In the genomic region with DNA sequence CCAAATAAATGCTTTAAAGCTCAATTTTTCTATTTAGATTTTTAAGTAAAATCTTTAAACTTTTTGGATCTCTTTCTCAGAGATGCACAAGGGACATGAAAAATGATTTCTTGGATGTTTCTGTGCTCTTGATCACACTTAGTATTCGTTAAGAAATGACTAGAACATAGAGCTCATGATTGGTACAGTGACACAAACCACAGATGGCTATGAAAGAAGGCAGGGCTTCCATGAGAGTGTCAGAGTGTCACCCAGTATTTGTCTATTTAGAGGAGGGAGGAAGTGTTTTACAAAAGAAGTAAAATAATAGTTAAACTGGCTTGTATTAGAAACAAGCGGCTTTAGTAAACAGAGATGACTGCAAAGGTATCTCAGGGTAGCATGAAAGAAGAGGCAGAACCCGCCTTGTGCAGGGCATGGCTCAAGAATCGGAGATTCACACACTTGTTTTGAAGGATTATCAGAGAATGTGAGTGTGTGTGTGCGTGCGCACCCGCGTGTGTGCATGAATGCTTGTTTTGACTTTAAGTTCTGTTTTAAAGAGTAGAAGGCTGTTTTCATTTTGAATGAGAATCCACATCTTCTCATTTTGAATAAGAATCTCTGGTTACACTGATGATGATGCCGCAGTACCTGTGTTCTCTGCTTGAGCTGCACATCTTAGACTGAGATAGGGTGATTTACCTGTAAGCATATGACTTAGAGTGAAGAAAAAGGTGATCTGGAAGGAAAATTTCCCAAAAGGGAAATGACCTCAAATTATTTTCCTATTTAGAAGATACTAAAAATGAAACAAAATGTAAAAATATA, we compare ENCODE assay signal across 15 cellular contexts.
"Had no signal": no experiment of that assay in that cellular context is flagged by ENCODE, and none has a peak within 500 bp of the region (broad histone marks: within the 10 kb centered on the region; RNA-seq: fewer than 3 reads in every experiment).

No MANE protein-coding gene starts in this region.

- H3K9me3 Mint-ChIP-seq: natural killer cell had no signal

- H3K27ac Mint-ChIP-seq: natural killer cell, WTC11 had no signal

- DNase-seq: activated CD4-positive, alpha-beta T cell treated with anti-CD3 and anti-CD28 coated beads, Interleukin-2, amount 50 U/mL, for 4 hours; activated CD8-positive, alpha-beta memory T cell treated with anti-CD3 and anti-CD28 coated beads, Interleukin-2, amount 50 U/mL, for 4 hours; activated naive CD4-positive, alpha-beta T cell treated with Interleukin-2 at 50 U/mL for 16 hours; cerebellar nuclear complex; effector CD4-positive, alpha-beta T cell; head of caudate nucleus; lower lobe of right lung; natural killer cell; ovary; psoas muscle; right cardiac atrium; stimulated activated CD4-positive, alpha-beta T cell treated with anti-CD3 and anti-CD28 coated beads, Interleukin-2, amount 100 ng/mL, for 48 hours; SW 1271; upper lobe of right lung had no signal

- H3K4me3 Mint-ChIP-seq: natural killer cell, WTC11 had no signal

- H3K4me1 Mint-ChIP-seq: natural killer cell, WTC11 had no signal

- ATAC-seq: lower lobe of right lung, natural killer cell, psoas muscle, right cardiac atrium, upper lobe of right lung, WTC11 had no signal
